ENCODE assay signal across 26 cellular contexts in the genomic region with DNA sequence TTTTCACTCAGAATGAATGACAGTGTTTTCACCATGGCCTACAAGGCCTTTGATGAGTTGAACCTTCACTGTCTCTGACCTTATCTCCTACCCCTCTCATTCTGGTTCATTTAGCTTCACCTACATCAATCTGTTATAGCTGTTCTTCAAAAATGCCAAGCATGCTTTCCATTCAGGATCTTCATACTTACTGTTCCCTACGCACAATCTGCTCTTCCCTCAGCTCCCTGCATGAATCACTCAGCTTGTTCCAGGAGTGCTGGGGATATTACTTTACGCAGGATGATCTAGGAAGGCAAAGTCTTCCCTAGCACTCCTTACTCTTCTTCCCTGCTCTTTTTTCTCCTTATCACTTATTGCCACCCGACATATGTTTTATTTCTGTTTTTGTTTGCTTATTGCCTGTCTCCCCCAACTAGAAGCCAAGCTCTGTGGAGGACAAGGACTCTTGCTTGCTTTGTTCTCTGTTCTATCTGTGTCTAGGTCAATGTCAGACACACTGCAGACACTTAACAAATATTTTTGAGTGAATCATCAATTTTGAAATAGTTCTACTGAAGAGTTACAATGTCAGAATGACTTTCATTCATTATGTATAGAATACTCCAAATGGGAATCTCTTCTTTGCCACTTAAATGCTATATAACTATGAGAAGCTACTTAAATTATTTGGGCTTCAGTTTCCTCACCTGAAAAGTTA.
DNase-seq lines count a peak whose midpoint lies in the region; ATAC-seq and TF ChIP-seq lines count a peak whose summit lies in the region.
"Had no signal": no experiment of that assay in that cellular context is flagged by ENCODE, and none has a peak within 500 bp of the region (broad histone marks: within the 10 kb centered on the region; RNA-seq: fewer than 3 reads in every experiment).

No MANE protein-coding gene starts in this region.

- H3K4me3 ChIP-seq in SK-N-SH (ENCODE audit: low read depth in 2 of 2, low read length in 1 of 2) (no peak overlapping the region), osteoblast (ENCODE audit: insufficient read depth, low read length) (no peak overlapping the region)
- H3K4me3 ChIP-seq: breast epithelium, coronary artery, esophagus squamous epithelium, ovary, right atrium auricular region had no signal

- TF ChIP-seq EP300 in SK-N-SH (IDR thresholded peaks at IDR 0.05; ENCODE audit: borderline replicate concordance in 1 of 2, low read depth in 1 of 2, low read length in 1 of 2): no peak

- no peaks in the 10 kb centered on the region for H3K27me3 ChIP-seq in SK-N-SH (ENCODE audit: insufficient read depth)
- H3K27me3 ChIP-seq in osteoblast (ENCODE audit: insufficient read depth, low read length): no peaks in the 10 kb centered on the region
- H3K27me3 ChIP-seq: breast epithelium, ovary, right atrium auricular region had no signal

- H2AFZ ChIP-seq in SK-N-SH (ENCODE audit: low read depth) (0 out of 2 replicates have a peak overlapping the region, but pooled peaks have one; percentile 7), osteoblast (ENCODE audit: low read length) (peak overlapping the region; percentile 0)

- H3K4me2 ChIP-seq in SK-N-SH (peak overlapping the region; percentile 45), osteoblast (ENCODE audit: insufficient read depth, low read length) (peak overlapping the region; percentile 49)

- H3F3A ChIP-seq in SK-N-SH (replicated peaks; ENCODE audit: insufficient read depth): peaks cover 17% of the 10 kb centered on the region

- H3K27ac ChIP-seq in SK-N-SH (ENCODE audit: low read depth in 2 of 2, low read length in 1 of 2): peak overlapping the region; percentile 45 to 70; a peak in 3 of 4 replicates
- H3K27ac ChIP-seq in osteoblast (ENCODE audit: low read depth, low read length): peak overlapping the region; percentile 25
- H3K27ac ChIP-seq: breast epithelium, coronary artery, esophagus squamous epithelium, ovary, right atrium auricular region had no signal

- H4K20me1 ChIP-seq in SK-N-SH (ENCODE audit: insufficient read depth) (no peaks in the 10 kb centered on the region), osteoblast (ENCODE audit: insufficient read depth, low read length) (no peaks in the 10 kb centered on the region)

- TF ChIP-seq CTCF in SK-N-SH (IDR thresholded peaks at IDR 0.05) (no peak), osteoblast (IDR thresholded peaks at IDR 0.05; ENCODE audit: extremely low read depth, low read depth, low read length) (no peak)

- peaks cover 0 to 5% of the 10 kb centered on the region in 2 experiments; a peak in 2 of 4 replicates for H3K4me1 ChIP-seq in SK-N-SH (ENCODE audit: control insufficient read depth in 1 of 2, insufficient read depth in 2 of 2, low read depth in 1 of 2, low read length in 1 of 2)
- peaks cover 24% of the 10 kb centered on the region for H3K4me1 ChIP-seq in osteoblast (ENCODE audit: insufficient read depth, low read length)
- H3K4me1 ChIP-seq: breast epithelium had no signal

- H3K79me2 ChIP-seq in SK-N-SH (ENCODE audit: insufficient read depth): no peaks in the 10 kb centered on the region
- no peaks in the 10 kb centered on the region for H3K79me2 ChIP-seq in osteoblast (ENCODE audit: insufficient read depth, low read length)

- H3K9me2 ChIP-seq in SK-N-SH: no peaks in the 10 kb centered on the region

- CTCF ChIA-PET in SK-N-SH (lab: Yijun Ruan, JAX): interaction anchor here (0.6 to 1.2 kb wide), 3 partner anchors 11 to 701 kb away, joined by 3 to 9 read pairs (median 4); no protein-coding TSS in a partner anchor

- POLR2A ChIA-PET in SK-N-SH (lab: Yijun Ruan, JAX): no interaction called here

- TF ChIP-seq RAD21 in SK-N-SH (IDR thresholded peaks at IDR 0.05; ENCODE audit: low read length): no peak

- no peaks in the 10 kb centered on the region for H3K36me3 ChIP-seq in SK-N-SH (replicated peaks in 1 of 2; ENCODE audit: control insufficient read depth in 1 of 2, insufficient read depth in 2 of 2, low read length in 1 of 2)
- H3K36me3 ChIP-seq in osteoblast (ENCODE audit: insufficient read depth, low read length): no peaks in the 10 kb centered on the region
- H3K36me3 ChIP-seq: breast epithelium, esophagus squamous epithelium, ovary, right atrium auricular region had no signal

- no peaks in the 10 kb centered on the region for H3K9me3 ChIP-seq in SK-N-SH
- no peaks in the 10 kb centered on the region for H3K9me3 ChIP-seq in osteoblast (ENCODE audit: low read depth, low read length)
- H3K9me3 ChIP-seq: breast epithelium, esophagus squamous epithelium, ovary, right atrium auricular region had no signal

- no peak for ATAC-seq in left ventricle myocardium superior
- ATAC-seq: activated naive CD8-positive, alpha-beta T cell treated with anti-CD3 and anti-CD28 coated beads, Interleukin-2, amount 50 U/mL, for 24 hours; natural killer cell had no signal

- peak; percentile 27 for DNase-seq in GM03348 (ENCODE audit: low spot score)
- no peak for DNase-seq in SK-N-SH
- DNase-seq in fibroblast of gingiva (ENCODE audit: low read depth): peak; percentile 31
- no peak for DNase-seq in osteoblast (ENCODE audit: insufficient read length, low spot score, missing footprints)
- DNase-seq in NCI-H1417 treated with DMSO at 0.1 percent for 48 hours (lab: John Stamatoyannopoulos, UW): no peak
- no peak for DNase-seq in NCI-H774 (lab: John Stamatoyannopoulos, UW)
- DNase-seq in left ventricle myocardium superior: no peak
- no peak for DNase-seq in iPS-NIHi7 (ENCODE audit: extremely low spot score)
- DNase-seq: activated CD4-positive, alpha-beta memory T cell treated with anti-CD3 and anti-CD28 coated beads, Interleukin-2, amount 10 ng/mL, durations not matched to agents 7 days and 5 days; activated CD4-positive, CD25-positive, alpha-beta regulatory T cell treated with anti-CD3 and anti-CD28 coated beads, Interleukin-2, amount 50 U/mL, for 72 hours; activated effector memory CD4-positive, alpha-beta T cell treated with Interleukin-2 at 50 U/mL for 16 hours; activated naive CD8-positive, alpha-beta T cell treated with anti-CD3 and anti-CD28 coated beads, Interleukin-2, amount 50 U/mL, for 24 hours; esophagus squamous epithelium; glutamatergic neuron; KBM-7; natural killer cell; NCI-H146; NCI-H510A treated with DMSO at 0.1 percent for 48 hours; ovary; SIG-M5; stimulated activated CD8-positive, alpha-beta memory T cell treated with anti-CD3 and anti-CD28 coated beads, Interleukin-4, amount 100 ng/mL, for 48 hours; T-helper 1 cell; trophoblast cell had no signal

- H3K9ac ChIP-seq in SK-N-SH: no peak overlapping the region

- intact Hi-C loops in left ventricle myocardium superior (cut with micrococcal nuclease): no loop called here

- 26% methylated on average over 3 of the region's 3 CpGs for WGBS in SK-N-SH (ENCODE audit: low lambda C conversion rate)

TF ChIP-seq in SK-N-SH, 30 proteins besides CTCF, POLR2A, EP300 and RAD21 (continues in another document):
- TF ChIP-seq RCOR1 (IDR thresholded peaks at IDR 0.05; ENCODE audit: low read length): no peak
- no peak for TF ChIP-seq MXI1 (IDR thresholded peaks at IDR 0.05; ENCODE audit: low read depth, low read length)
- TF ChIP-seq MAX (IDR thresholded peaks at IDR 0.05; ENCODE audit: low read depth): peak; percentile 62; the same call in 1 of the 2 replicates
- TF ChIP-seq ZBTB33 (IDR thresholded peaks at IDR 0.05; ENCODE audit: borderline replicate concordance, low read depth): no peak
- no peak for TF ChIP-seq REST (IDR thresholded peaks at IDR 0.05; ENCODE audit: low read depth, low read length)
- no peak for TF ChIP-seq SMC3 (IDR thresholded peaks at IDR 0.05; ENCODE audit: low read depth, low read length)
- TF ChIP-seq ELF1 (IDR thresholded peaks at IDR 0.05): no peak
- TF ChIP-seq TAF1 (IDR thresholded peaks at IDR 0.05; ENCODE audit: borderline replicate concordance, low read depth, low read length): no peak
- no peak for TF ChIP-seq RFX5 (IDR thresholded peaks at IDR 0.05; ENCODE audit: low read length)

Comparison
In these comparisons a context has a peak if more than half of its experiments do, and no peak if none do; other contexts are left out.
1. DNase-seq: peak in GM03348 (single experiment) and fibroblast of gingiva (single experiment); none in SK-N-SH (single experiment), osteoblast (single experiment), NCI-H1417 treated with DMSO at 0.1 percent for 48 hours (single experiment), NCI-H774 (single experiment), left ventricle myocardium superior (single experiment) and iPS-NIHi7 (single experiment).